20 cellular contexts compared by ENCODE assay signal in genomic region chrX:138930546-138930945, GRCh38.
DNase-seq lines count a peak whose midpoint lies in the region; ATAC-seq and TF ChIP-seq lines count a peak whose summit lies in the region.
"Had no signal": no experiment of that assay in that cellular context is flagged by ENCODE, and none has a peak within 500 bp of the region (broad histone marks: within the 10 kb centered on the region; RNA-seq: fewer than 3 reads in every experiment).

No MANE protein-coding gene starts in this region.

- ATAC-seq in HG03565 (IDR thresholded peaks at IDR 0.05; ENCODE audit: unreplicated experiment): no peak
- ATAC-seq in HG02678 (IDR thresholded peaks at IDR 0.05; ENCODE audit: unreplicated experiment): no peak
- ATAC-seq: CD8-positive, alpha-beta T cell; GM23338; HCT116 had no signal

- no TSS peak for BruUV-seq in A673 (replicated peaks; lab: Mats Ljungman, UMichigan)

- no peak for DNase-seq in A673 (ENCODE audit: low spot score)
- no peak for DNase-seq in hepatocyte (ENCODE audit: low spot score)
- no peak for DNase-seq in neural progenitor cell (ENCODE audit: low spot score)
- DNase-seq in epidermal melanocyte (ENCODE audit: insufficient read length, low spot score): no peak
- DNase-seq in NCI-H2107 (lab: John Stamatoyannopoulos, UW): no peak
- DNase-seq: 8988T; Caco-2; CD4-positive, CD25-positive, alpha-beta regulatory T cell; CD8-positive, alpha-beta T cell; DMS 273 treated with DMSO at 0.1 percent for 48 hours; DMS79 treated with DMSO at 0.1 percent for 48 hours; GF-D8; H9 had no signal

- H3K4me1 ChIP-seq in A673 (ENCODE audit: insufficient read depth, low read length, poor library complexity, severe bottlenecking): peaks cover 25% of the 10 kb centered on the region
- H3K4me1 ChIP-seq in hepatocyte (ENCODE audit: insufficient read depth): no peaks in the 10 kb centered on the region
- H3K4me1 ChIP-seq in neural progenitor cell: no peaks in the 10 kb centered on the region
- H3K4me1 ChIP-seq: BLaER1, Caco-2 had no signal

- TF ChIP-seq CTCF in A673 (conservative IDR thresholded peaks at IDR 0.05; ENCODE audit: low read depth, low read length): no peak
- TF ChIP-seq CTCF in hepatocyte (IDR thresholded peaks at IDR 0.05; ENCODE audit: poor library complexity): no peak
- no peak for TF ChIP-seq CTCF in neural progenitor cell (IDR thresholded peaks at IDR 0.05)

- peak overlapping the region; percentile 24 for H3K27ac ChIP-seq in A673 (ENCODE audit: low read depth, low read length, poor library complexity, severe bottlenecking)
- H3K27ac ChIP-seq in hepatocyte: peak overlapping the region; percentile 33
- no peak overlapping the region for H3K27ac ChIP-seq in neural progenitor cell
- H3K27ac ChIP-seq: BLaER1, C4-2B had no signal

- H3K79me2 ChIP-seq in hepatocyte (no peaks in the 10 kb centered on the region), neural progenitor cell (ENCODE audit: low read depth) (no peaks in the 10 kb centered on the region)

- no peaks in the 10 kb centered on the region for H3K9me3 ChIP-seq in A673 (ENCODE audit: low read depth, low read length, poor library complexity, severe bottlenecking)
- H3K9me3 ChIP-seq in hepatocyte (ENCODE audit: low read depth): no peaks in the 10 kb centered on the region
- peaks cover 6% of the 10 kb centered on the region for H3K9me3 ChIP-seq in neural progenitor cell (ENCODE audit: low read depth)
- H3K9me3 ChIP-seq: BLaER1, Caco-2 had no signal

- H3K9me3 Mint-ChIP-seq in neural progenitor cell: no peaks in the 10 kb centered on the region
- H3K9me3 Mint-ChIP-seq: CD4-positive, CD25-positive, alpha-beta regulatory T cell; CD8-positive, alpha-beta T cell; GM23338 had no signal

- no peaks in the 10 kb centered on the region for H3K36me3 Mint-ChIP-seq in neural progenitor cell
- H3K36me3 Mint-ChIP-seq: CD4-positive, CD25-positive, alpha-beta regulatory T cell; CD8-positive, alpha-beta T cell had no signal

- no peaks in the 10 kb centered on the region for H4K20me1 ChIP-seq in hepatocyte (ENCODE audit: insufficient read depth, poor library complexity, severe bottlenecking)
- H4K20me1 ChIP-seq in neural progenitor cell (ENCODE audit: low read depth): no peaks in the 10 kb centered on the region
- H4K20me1 ChIP-seq: BLaER1 had no signal

- H3K36me3 ChIP-seq in A673 (ENCODE audit: insufficient read depth, low read length, poor library complexity, severe bottlenecking): no peaks in the 10 kb centered on the region
- no peaks in the 10 kb centered on the region for H3K36me3 ChIP-seq in hepatocyte (replicated peaks; ENCODE audit: insufficient read depth, low read depth)
- no peaks in the 10 kb centered on the region for H3K36me3 ChIP-seq in neural progenitor cell
- H3K36me3 ChIP-seq: BLaER1 had no signal

- H3K4me3 ChIP-seq in A673 (ENCODE audit: low read depth, low read length, poor library complexity, severe bottlenecking) (no peak overlapping the region), hepatocyte (no peak overlapping the region), neural progenitor cell (no peak overlapping the region)
- H3K4me3 ChIP-seq: BLaER1, GM23338 had no signal

- H2AFZ ChIP-seq in hepatocyte: no peak overlapping the region
- H2AFZ ChIP-seq in neural progenitor cell (replicated peaks): no peak overlapping the region
- H2AFZ ChIP-seq: GM23338 had no signal

- no peaks in the 10 kb centered on the region for H3K27me3 ChIP-seq in A673 (replicated peaks; ENCODE audit: insufficient read depth, low read depth, low read length, poor library complexity)
- H3K27me3 ChIP-seq in hepatocyte: no peaks in the 10 kb centered on the region
- H3K27me3 ChIP-seq in neural progenitor cell: no peaks in the 10 kb centered on the region

- CTCF ChIA-PET in A673 (lab: Charles Lee): no interaction called here

- H3K9ac ChIP-seq in neural progenitor cell: no peak overlapping the region
- H3K9ac ChIP-seq: BLaER1 had no signal

- 73% methylated on average over 4 of the region's 4 CpGs for WGBS in hepatocyte (ENCODE audit: low lambda C conversion rate, missing lambda C conversion rate)

- H3K27me3 Mint-ChIP-seq in neural progenitor cell (ENCODE audit: insufficient read depth, low read depth): peaks cover 2% of the 10 kb centered on the region
- H3K27me3 Mint-ChIP-seq: B cell; CD4-positive, CD25-positive, alpha-beta regulatory T cell had no signal

- peak overlapping the region; percentile 36 for H3K27ac Mint-ChIP-seq in neural progenitor cell
- H3K27ac Mint-ChIP-seq: B cell; CD4-positive, CD25-positive, alpha-beta regulatory T cell; CD8-positive, alpha-beta T cell; GM23338; H9 had no signal

- H3K4me3 Mint-ChIP-seq in neural progenitor cell: no peak overlapping the region
- H3K4me3 Mint-ChIP-seq: B cell; CD4-positive, CD25-positive, alpha-beta regulatory T cell; CD8-positive, alpha-beta T cell; GM23338; H9 had no signal

- H3K9me2 ChIP-seq in hepatocyte (replicated peaks; ENCODE audit: insufficient read depth): no peaks in the 10 kb centered on the region

- intact Hi-C loops in A673 (cut with micrococcal nuclease; ENCODE audit: unreplicated experiment): no loop called here

- H3F3A ChIP-seq in neural progenitor cell (ENCODE audit: low read depth): no peaks in the 10 kb centered on the region

- POLR2A ChIA-PET in A673 (lab: Charles Lee; ENCODE audit: low non-redundant PET): interaction anchor here (0.5 kb wide), 1 partner anchor 1896 kb away, joined by 3 read pairs; no protein-coding TSS in a partner anchor

- peaks cover 35% of the 10 kb centered on the region for H3K4me1 Mint-ChIP-seq in neural progenitor cell
- H3K4me1 Mint-ChIP-seq: B cell; CD4-positive, CD25-positive, alpha-beta regulatory T cell; GM23338 had no signal

- no peak overlapping the region for H3K4me2 ChIP-seq in hepatocyte
- H3K4me2 ChIP-seq in neural progenitor cell: no peak overlapping the region
- H3K4me2 ChIP-seq: BLaER1, GM23338 had no signal
